Comparison of ENCODE assay signal across 8 cellular contexts in genomic region chr10:91163709-91164474, GRCh38. TPM values are rescaled to one million over a fixed set of nuclear protein-coding genes. Genes with fewer than 3 reads are reported as not detected.
A peak's percentile ranks its signal among the peaks of the same experiment; 100 is the strongest.
DNase-seq lines count a peak whose midpoint lies in the region; ATAC-seq lines count a peak whose summit lies in the region.

No MANE protein-coding gene starts in this region.

- no peaks in the 10 kb centered on the region for H3K9me3 ChIP-seq in CD4-positive, CD25-positive, alpha-beta regulatory T cell (ENCODE audit: control insufficient read depth in 2 of 2, low read length in 2 of 2)

- H3K4me3 ChIP-seq in CD4-positive, CD25-positive, alpha-beta regulatory T cell (ENCODE audit: low read depth, low read length), result peak overlapping the region; percentile 51
- peak overlapping the region; percentile 65 for H3K4me3 ChIP-seq in Jurkat, Clone E6-1 (ENCODE audit: low read length)

- peaks cover 10% of the 10 kb centered on the region for H3K36me3 Mint-ChIP-seq in CD4-positive, CD25-positive, alpha-beta regulatory T cell

- peak overlapping the region; percentile 84 for H3K27ac ChIP-seq in CD4-positive, CD25-positive, alpha-beta regulatory T cell (ENCODE audit: insufficient read depth, low read length, poor library complexity, severe bottlenecking)
- peak overlapping the region; percentile 92 for H3K27ac ChIP-seq in cingulate gyrus (ENCODE audit: low read depth, low read length)

- H3K4me3 Mint-ChIP-seq in CD4-positive, CD25-positive, alpha-beta regulatory T cell, result peak overlapping the region; percentile 91 to 96 (median 94)

- H3K27me3 Mint-ChIP-seq in CD4-positive, CD25-positive, alpha-beta regulatory T cell, result peaks cover 12% of the 10 kb centered on the region

- peaks cover 36 to 60% (median 47%) of the 10 kb centered on the region in 4 donors for H3K4me1 Mint-ChIP-seq in CD4-positive, CD25-positive, alpha-beta regulatory T cell

- H3K4me1 ChIP-seq in CD4-positive, CD25-positive, alpha-beta regulatory T cell (ENCODE audit: control insufficient read depth, insufficient read depth, low read length, poor library complexity, severe bottlenecking), result peaks cover 12% of the 10 kb centered on the region

- peak overlapping the region; percentile 97 to 99 (median 97) for H3K27ac Mint-ChIP-seq in CD4-positive, CD25-positive, alpha-beta regulatory T cell

- intact Hi-C loops in left colon (cut with DNase I, micrococcal nuclease), result no loop called here

- peaks cover 0 to 12% (median 3%) of the 10 kb centered on the region in 7 donors for H3K9me3 Mint-ChIP-seq in CD4-positive, CD25-positive, alpha-beta regulatory T cell

- H3K36me3 ChIP-seq in CD4-positive, CD25-positive, alpha-beta regulatory T cell (ENCODE audit: control insufficient read depth, insufficient read depth, low read length), result no peaks in the 10 kb centered on the region

- DNase-seq in CD4-positive, CD25-positive, alpha-beta regulatory T cell, result peak in 2 of 3 donors; percentile 61
- no peak for DNase-seq in Jurkat, Clone E6-1 (ENCODE audit: low read depth, low spot score)
- peak; percentile 83 for DNase-seq in activated CD4-positive, alpha-beta T cell treated with anti-CD3 and anti-CD28 coated beads for 48 hours
- peak; percentile 70 to 79 for DNase-seq in left colon
- peak; percentile 81 for DNase-seq in stimulated activated CD4-positive, alpha-beta T cell treated with anti-CD3 and anti-CD28 coated beads, Interleukin-1b, Interleukin-23, amount 100 ng/mL, for 48 hours
- no peak for DNase-seq in NCI-H128 (lab: John Stamatoyannopoulos, UW; ENCODE audit: unreplicated experiment)

- H3K27me3 ChIP-seq in CD4-positive, CD25-positive, alpha-beta regulatory T cell (ENCODE audit: control insufficient read depth, insufficient read depth, low read length), result no peaks in the 10 kb centered on the region

- peak; percentile 45 to 51 for ATAC-seq in CD4-positive, CD25-positive, alpha-beta regulatory T cell (ENCODE audit: low read depth in 2 of 2)
- ATAC-seq in GM21528 (IDR thresholded peaks at IDR 0.05; ENCODE audit: low FRiP score, unreplicated experiment) (peak; percentile 29), left colon (peak; percentile 72)

RNA-seq across cellular contexts. Expression of gene PCGF5, which starts 56.6 kb away (rescaled TPM):
- 59.7 TPM for total RNA-seq in CD4-positive, CD25-positive, alpha-beta regulatory T cell
- 10 to 100 TPM; 43.5 to 60.3 (median 49.1) TPM for polyA plus RNA-seq in CD4-positive, CD25-positive, alpha-beta regulatory T cell
- 22.9 TPM for polyA plus RNA-seq in Jurkat, Clone E6-1 (2012; ENCODE audit: insufficient read depth, insufficient read length)
- total RNA-seq in left colon, result 10 to 100 TPM; 65.5 to 65.6 TPM

Comparison
In these comparisons a context has a peak if more than half of its experiments do, and no peak if none do; other contexts are left out.
1. DNase-seq: peak in CD4-positive, CD25-positive, alpha-beta regulatory T cell (2 of 3), activated CD4-positive, alpha-beta T cell treated with anti-CD3 and anti-CD28 coated beads for 48 hours (single experiment), left colon (2 of 2) and stimulated activated CD4-positive, alpha-beta T cell treated with anti-CD3 and anti-CD28 coated beads, Interleukin-1b, Interleukin-23, amount 100 ng/mL, for 48 hours (single experiment); none in Jurkat, Clone E6-1 (single experiment) and NCI-H128 (single experiment).
2. Peak in every context shown above with its lines, with median percentiles within 50 percentile points of each other: ATAC-seq.